In the genomic region with DNA sequence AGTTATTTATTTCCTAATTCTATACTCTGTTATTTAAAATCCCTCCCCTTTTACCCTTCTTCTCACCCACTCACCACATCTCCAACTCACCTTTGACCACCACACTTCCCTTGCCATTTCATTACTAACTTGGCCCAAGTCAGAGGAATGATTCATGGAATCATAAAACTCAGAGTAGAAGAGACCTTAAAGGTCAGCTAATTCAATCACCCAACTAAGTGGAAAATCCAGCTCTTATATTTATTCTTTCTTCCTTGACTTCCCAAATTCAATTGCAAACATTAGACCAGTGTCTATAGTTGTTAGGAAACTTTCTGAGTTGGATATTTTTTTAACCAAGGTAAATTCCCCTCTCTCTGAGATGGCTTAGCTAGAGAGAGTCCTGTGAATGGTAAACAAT, we compare ENCODE assay signal across 35 cellular contexts. TPM values are rescaled to one million over a fixed set of nuclear protein-coding genes. Genes with fewer than 3 reads are reported as not detected.
"Had no signal": no experiment of that assay in that cellular context is flagged by ENCODE, and none has a peak within 500 bp of the region (broad histone marks: within the 10 kb centered on the region; RNA-seq: fewer than 3 reads in every experiment).

No MANE protein-coding gene starts in this region.

- H3K9me3 Mint-ChIP-seq: activated CD4-positive, alpha-beta memory T cell treated with anti-CD3 and anti-CD28 coated beads, Interleukin-2, amount 10 ng/mL, durations not matched to agents 7 days and 5 days; activated naive CD4-positive, alpha-beta T cell treated with anti-CD3 and anti-CD28 coated beads, Interleukin-2, amount 10 ng/mL, durations not matched to agents 7 days and 5 days had no signal

- ATAC-seq: activated CD8-positive, alpha-beta memory T cell treated with anti-CD3 and anti-CD28 coated beads, Interleukin-2, amount 10 ng/mL, durations not matched to agents 7 days and 5 days; Right ventricle myocardium inferior had no signal

- H3K27ac ChIP-seq: ascending aorta, cardiac muscle cell, KMS-11, PC-9, RWPE1, VCaP had no signal

- H3K27me3 ChIP-seq: ascending aorta, cardiac muscle cell had no signal

- H3K4me3 Mint-ChIP-seq: activated B cell treated with CpG ODN at 0.5 μM for 24 hours; activated CD4-positive, alpha-beta memory T cell treated with anti-CD3 and anti-CD28 coated beads, Interleukin-2, amount 10 ng/mL, durations not matched to agents 7 days and 5 days; activated CD8-positive, alpha-beta memory T cell treated with anti-CD3 and anti-CD28 coated beads, Interleukin-2, amount 10 ng/mL, durations not matched to agents 7 days and 5 days; activated naive CD4-positive, alpha-beta T cell treated with anti-CD3 and anti-CD28 coated beads, Interleukin-2, amount 10 ng/mL, durations not matched to agents 7 days and 5 days; activated naive CD8-positive, alpha-beta T cell had no signal

- H3K4me1 Mint-ChIP-seq: activated CD4-positive, alpha-beta memory T cell treated with anti-CD3 and anti-CD28 coated beads, Interleukin-2, amount 10 ng/mL, durations not matched to agents 7 days and 5 days; activated CD8-positive, alpha-beta memory T cell treated with anti-CD3 and anti-CD28 coated beads, Interleukin-2, amount 10 ng/mL, durations not matched to agents 7 days and 5 days; activated naive CD4-positive, alpha-beta T cell treated with anti-CD3 and anti-CD28 coated beads, Interleukin-2, amount 10 ng/mL, durations not matched to agents 7 days and 5 days had no signal

- H3K36me3 Mint-ChIP-seq: activated CD8-positive, alpha-beta memory T cell treated with anti-CD3 and anti-CD28 coated beads, Interleukin-2, amount 10 ng/mL, durations not matched to agents 7 days and 5 days; activated naive CD4-positive, alpha-beta T cell treated with anti-CD3 and anti-CD28 coated beads, Interleukin-2, amount 10 ng/mL, durations not matched to agents 7 days and 5 days; activated naive CD8-positive, alpha-beta T cell had no signal

- H3K4me1 ChIP-seq: ascending aorta had no signal

- DNase-seq: activated B cell treated with CpG ODN at 0.5 μM for 24 hours; activated CD4-positive, alpha-beta memory T cell treated with anti-CD3 and anti-CD28 coated beads, Interleukin-2, amount 10 ng/mL, durations not matched to agents 7 days and 5 days; activated CD4-positive, alpha-beta T cell treated with anti-CD3 and anti-CD28 coated beads for 4 hours; activated CD4-positive, CD25-positive, alpha-beta regulatory T cell treated with anti-CD3 and anti-CD28 coated beads, Interleukin-2, amount 50 U/mL, for 72 hours; activated CD8-positive, alpha-beta memory T cell treated with anti-CD3 and anti-CD28 coated beads for 24 hours; activated CD8-positive, alpha-beta memory T cell treated with anti-CD3 and anti-CD28 coated beads, Interleukin-2, amount 10 ng/mL, durations not matched to agents 7 days and 5 days; activated CD8-positive, alpha-beta memory T cell treated with anti-CD3 and anti-CD28 coated beads, Interleukin-2, amount 50 U/mL, for 48 hours; activated effector memory CD4-positive, alpha-beta T cell treated with Interleukin-2 at 50 U/mL for 16 hours; activated naive CD4-positive, alpha-beta T cell treated with anti-CD3 and anti-CD28 coated beads, Interleukin-2, amount 10 ng/mL, durations not matched to agents 7 days and 5 days; activated T-cell treated with anti-CD3 and anti-CD28 coated beads, Interleukin-2, amount 50 U/mL, for 48 hours; amygdala; MM.1S; MV-4-11; NCI-H1092; NCI-H1436 treated with DMSO at 0.1 percent for 48 hours; NCI-H1694 treated with DMSO at 0.1 percent for 48 hours; NCI-H2029; NCI-H345; NCI-H524 treated with DMSO at 0.1 percent for 48 hours; NCI-H748 treated with DMSO at 0.1 percent for 48 hours; SIG-M5; SW 1271; T-helper 1 cell; T-helper 2 cell; T-helper 9 cell had no signal

- H3K27ac Mint-ChIP-seq: activated B cell treated with CpG ODN at 0.5 μM for 24 hours; activated CD4-positive, alpha-beta memory T cell treated with anti-CD3 and anti-CD28 coated beads, Interleukin-2, amount 10 ng/mL, durations not matched to agents 7 days and 5 days; activated CD8-positive, alpha-beta memory T cell treated with anti-CD3 and anti-CD28 coated beads, Interleukin-2, amount 10 ng/mL, durations not matched to agents 7 days and 5 days; activated naive CD4-positive, alpha-beta T cell treated with anti-CD3 and anti-CD28 coated beads, Interleukin-2, amount 10 ng/mL, durations not matched to agents 7 days and 5 days; activated naive CD8-positive, alpha-beta T cell had no signal

RNA-seq across cellular contexts. Expression of gene HEY2, which starts 26.5 kb away (rescaled TPM):
- total RNA-seq: activated B cell treated with CpG ODN at 0.5 μM for 24 hours; activated CD4-positive, alpha-beta memory T cell treated with anti-CD3 and anti-CD28 coated beads, Interleukin-2, amount 10 ng/mL, durations not matched to agents 7 days and 5 days; activated CD8-positive, alpha-beta memory T cell treated with anti-CD3 and anti-CD28 coated beads, Interleukin-2, amount 10 ng/mL, durations not matched to agents 7 days and 5 days; LHCN-M2; NCI-H460; PC-9 had no signal
